ENCODE assay signal across 16 cellular contexts in genomic region chr16:78890496-78890895, GRCh38.
DNase-seq lines count a peak whose midpoint lies in the region; ATAC-seq and TF ChIP-seq lines count a peak whose summit lies in the region.
"Had no signal": no experiment of that assay in that cellular context is flagged by ENCODE, and none has a peak within 500 bp of the region (broad histone marks: within the 10 kb centered on the region; RNA-seq: fewer than 3 reads in every experiment).

No MANE protein-coding gene starts in this region.

- H2AFZ ChIP-seq in DND-41 (ENCODE audit: low read depth, low read length): no peak overlapping the region

- CTCF ChIA-PET in activated CD4-positive, alpha-beta memory T cell treated with anti-CD3 and anti-CD28 coated beads for 36 hours (lab: Charles Lee): no interaction called here

- intact Hi-C loops in activated CD4-positive, alpha-beta memory T cell treated with anti-CD3 and anti-CD28 coated beads for 36 hours (cut with micrococcal nuclease): loop anchor here (10.0 kb wide), 1 partner anchor 954 kb away; no protein-coding TSS in a partner anchor

- H3K9me3 ChIP-seq in DND-41 (ENCODE audit: insufficient read depth, low read length, severe bottlenecking): no peaks in the 10 kb centered on the region
- H3K9me3 ChIP-seq: HAP-1, MG63, Peyer's patch had no signal

- H4K20me1 ChIP-seq in DND-41 (ENCODE audit: insufficient read depth, low read length): no peaks in the 10 kb centered on the region

- H3K4me2 ChIP-seq in DND-41 (ENCODE audit: insufficient read depth, low read length): no peak overlapping the region

- H3K36me3 ChIP-seq in DND-41 (ENCODE audit: insufficient read depth, low read length): no peaks in the 10 kb centered on the region
- H3K36me3 ChIP-seq: HAP-1, MG63, Peyer's patch had no signal

- H3K27me3 Mint-ChIP-seq in activated T-cell treated with anti-CD3 and anti-CD28 coated beads, Interleukin-2, amount 50 U/mL, for 24 hours: no peaks in the 10 kb centered on the region
- H3K27me3 Mint-ChIP-seq in activated T-cell treated with anti-CD3 and anti-CD28 coated beads, Interleukin-2, amount 50 U/mL, for 4 hours (ENCODE audit: low read depth): no peaks in the 10 kb centered on the region
- no peaks in the 10 kb centered on the region for H3K27me3 Mint-ChIP-seq in activated CD4-positive, alpha-beta memory T cell treated with anti-CD3 and anti-CD28 coated beads for 36 hours

- H3K4me1 Mint-ChIP-seq in activated T-cell treated with anti-CD3 and anti-CD28 coated beads, Interleukin-2, amount 50 U/mL, for 24 hours (ENCODE audit: low read depth): peaks cover 53% of the 10 kb centered on the region
- H3K4me1 Mint-ChIP-seq in activated T-cell treated with anti-CD3 and anti-CD28 coated beads, Interleukin-2, amount 50 U/mL, for 4 hours (ENCODE audit: low read depth): peaks cover 29% of the 10 kb centered on the region
- H3K4me1 Mint-ChIP-seq in activated CD4-positive, alpha-beta memory T cell treated with anti-CD3 and anti-CD28 coated beads for 36 hours (ENCODE audit: low read depth): peaks cover 75% of the 10 kb centered on the region
- H3K4me1 Mint-ChIP-seq in stimulated activated effector memory CD8-positive, alpha-beta T cell treated with anti-CD3 and anti-CD28 coated beads, Interleukin-12 subunit alpha, Interleukin-12 subunit beta, amount 100 ng/mL, for 72 hours: peaks cover 53% of the 10 kb centered on the region

- H3K79me2 ChIP-seq in DND-41 (ENCODE audit: insufficient read depth, low read length): no peaks in the 10 kb centered on the region

- peak overlapping the region; percentile 78 for H3K27ac Mint-ChIP-seq in activated T-cell treated with anti-CD3 and anti-CD28 coated beads, Interleukin-2, amount 50 U/mL, for 24 hours
- H3K27ac Mint-ChIP-seq in activated CD4-positive, alpha-beta memory T cell treated with anti-CD3 and anti-CD28 coated beads for 36 hours: peak overlapping the region; percentile 96
- H3K27ac Mint-ChIP-seq in stimulated activated effector memory CD8-positive, alpha-beta T cell treated with anti-CD3 and anti-CD28 coated beads, Interleukin-12 subunit alpha, Interleukin-12 subunit beta, amount 100 ng/mL, for 72 hours: peak overlapping the region; percentile 98

- no peak for ATAC-seq in activated T-cell treated with anti-CD3 and anti-CD28 coated beads, Interleukin-2, amount 50 U/mL, for 4 hours
- ATAC-seq in DND-41 (ENCODE audit: insufficient read depth, low read depth): peak; percentile 67; the same call in 2 of the 3 replicates
- ATAC-seq in stimulated activated effector memory CD8-positive, alpha-beta T cell treated with anti-CD3 and anti-CD28 coated beads, Interleukin-12 subunit alpha, Interleukin-12 subunit beta, amount 100 ng/mL, for 72 hours: no peak
- ATAC-seq in HG03196 (IDR thresholded peaks at IDR 0.05; ENCODE audit: unreplicated experiment): no peak
- ATAC-seq: Right ventricle myocardium inferior had no signal

- no peak for DNase-seq in activated T-cell treated with anti-CD3 and anti-CD28 coated beads, Interleukin-2, amount 50 U/mL, for 24 hours
- DNase-seq in activated T-cell treated with anti-CD3 and anti-CD28 coated beads, Interleukin-2, amount 50 U/mL, for 4 hours: no peak
- peak; percentile 11 for DNase-seq in DND-41
- peak; percentile 42 for DNase-seq in activated CD4-positive, alpha-beta memory T cell treated with anti-CD3 and anti-CD28 coated beads for 36 hours
- no peak for DNase-seq in stimulated activated effector memory CD8-positive, alpha-beta T cell treated with anti-CD3 and anti-CD28 coated beads, Interleukin-12 subunit alpha, Interleukin-12 subunit beta, amount 100 ng/mL, for 72 hours (ENCODE audit: low spot score in 2 of 2)
- no peak for DNase-seq in NK-92 treated with Interleukin-12 subunit alpha and Interleukin-12 subunit beta, amount 100 ng/mL, for 24 hours (lab: John Stamatoyannopoulos, UW)
- DNase-seq: MG63, NCI-H1092, NCI-H146, NCI-H2081, NCI-H524, Peyer's patch had no signal

- H3K9ac ChIP-seq in DND-41 (ENCODE audit: low read depth, low read length): no peak overlapping the region

- H3K27ac ChIP-seq in DND-41 (ENCODE audit: low read length): no peak overlapping the region
- H3K27ac ChIP-seq: Peyer's patch had no signal

- H3K27me3 ChIP-seq in DND-41 (ENCODE audit: insufficient read depth, low read length, poor library complexity): no peaks in the 10 kb centered on the region
- H3K27me3 ChIP-seq: MG63, Peyer's patch had no signal

- H3K9me3 Mint-ChIP-seq in activated T-cell treated with anti-CD3 and anti-CD28 coated beads, Interleukin-2, amount 50 U/mL, for 24 hours: peaks cover 4% of the 10 kb centered on the region
- H3K9me3 Mint-ChIP-seq in activated T-cell treated with anti-CD3 and anti-CD28 coated beads, Interleukin-2, amount 50 U/mL, for 4 hours: no peaks in the 10 kb centered on the region
- no peaks in the 10 kb centered on the region for H3K9me3 Mint-ChIP-seq in activated CD4-positive, alpha-beta memory T cell treated with anti-CD3 and anti-CD28 coated beads for 36 hours
- H3K9me3 Mint-ChIP-seq in stimulated activated effector memory CD8-positive, alpha-beta T cell treated with anti-CD3 and anti-CD28 coated beads, Interleukin-12 subunit alpha, Interleukin-12 subunit beta, amount 100 ng/mL, for 72 hours: peaks cover 6% of the 10 kb centered on the region

- no peak overlapping the region for H3K4me3 Mint-ChIP-seq in activated T-cell treated with anti-CD3 and anti-CD28 coated beads, Interleukin-2, amount 50 U/mL, for 24 hours
- H3K4me3 Mint-ChIP-seq in activated T-cell treated with anti-CD3 and anti-CD28 coated beads, Interleukin-2, amount 50 U/mL, for 4 hours: no peak overlapping the region
- peak overlapping the region; percentile 46 for H3K4me3 Mint-ChIP-seq in activated CD4-positive, alpha-beta memory T cell treated with anti-CD3 and anti-CD28 coated beads for 36 hours
- H3K4me3 Mint-ChIP-seq in stimulated activated effector memory CD8-positive, alpha-beta T cell treated with anti-CD3 and anti-CD28 coated beads, Interleukin-12 subunit alpha, Interleukin-12 subunit beta, amount 100 ng/mL, for 72 hours: no peak overlapping the region
- H3K4me3 Mint-ChIP-seq: CD14-positive monocyte had no signal

- no peak for TF ChIP-seq CTCF in DND-41 (IDR thresholded peaks at IDR 0.05; ENCODE audit: borderline replicate concordance, extremely low read depth, low read length, poor library complexity, severe bottlenecking)

- peaks cover 3% of the 10 kb centered on the region for H3K36me3 Mint-ChIP-seq in activated T-cell treated with anti-CD3 and anti-CD28 coated beads, Interleukin-2, amount 50 U/mL, for 24 hours (ENCODE audit: low read depth)
- no peaks in the 10 kb centered on the region for H3K36me3 Mint-ChIP-seq in activated T-cell treated with anti-CD3 and anti-CD28 coated beads, Interleukin-2, amount 50 U/mL, for 4 hours (ENCODE audit: insufficient read depth)
- H3K36me3 Mint-ChIP-seq in activated CD4-positive, alpha-beta memory T cell treated with anti-CD3 and anti-CD28 coated beads for 36 hours: peaks cover 9% of the 10 kb centered on the region
- H3K36me3 Mint-ChIP-seq in stimulated activated effector memory CD8-positive, alpha-beta T cell treated with anti-CD3 and anti-CD28 coated beads, Interleukin-12 subunit alpha, Interleukin-12 subunit beta, amount 100 ng/mL, for 72 hours: peaks cover 2% of the 10 kb centered on the region

- H3K4me3 ChIP-seq in DND-41 (ENCODE audit: low read depth in 1 of 2, low read length in 2 of 2): no peak overlapping the region
- H3K4me3 ChIP-seq: HAP-1, MG63, Peyer's patch had no signal

- POLR2A ChIA-PET in activated CD4-positive, alpha-beta memory T cell treated with anti-CD3 and anti-CD28 coated beads for 36 hours (lab: Charles Lee): interaction anchor here (13.1 kb wide), 1 partner anchor 112 kb away, joined by 232 read pairs; no protein-coding TSS in a partner anchor

- peaks cover 3% of the 10 kb centered on the region; the same call in 1 of the 2 replicates for H3K4me1 ChIP-seq in DND-41 (ENCODE audit: insufficient read depth, low read length)
- H3K4me1 ChIP-seq: HAP-1, Peyer's patch had no signal

Comparison
In these comparisons a context has a peak if more than half of its experiments do, and no peak if none do; other contexts are left out.
1. DNase-seq: peak in DND-41 (single experiment) and activated CD4-positive, alpha-beta memory T cell treated with anti-CD3 and anti-CD28 coated beads for 36 hours (single experiment); none in activated T-cell treated with anti-CD3 and anti-CD28 coated beads, Interleukin-2, amount 50 U/mL, for 24 hours (single experiment), activated T-cell treated with anti-CD3 and anti-CD28 coated beads, Interleukin-2, amount 50 U/mL, for 4 hours (single experiment), stimulated activated effector memory CD8-positive, alpha-beta T cell treated with anti-CD3 and anti-CD28 coated beads, Interleukin-12 subunit alpha, Interleukin-12 subunit beta, amount 100 ng/mL, for 72 hours (0 of 2) and NK-92 treated with Interleukin-12 subunit alpha and Interleukin-12 subunit beta, amount 100 ng/mL, for 24 hours (single experiment).
2. Peak in every context shown above with its lines, with median percentiles within 50 percentile points of each other: H3K27ac Mint-ChIP-seq.